ENCODE assay signal across 21 cellular contexts in genomic region chr21:44365967-44366585, GRCh38. TPM values are rescaled to one million over a fixed set of nuclear protein-coding genes. Genes with fewer than 3 reads are reported as not detected.
DNase-seq lines count a peak whose midpoint lies in the region; TF ChIP-seq lines count a peak whose summit lies in the region.
"Had no signal": no experiment of that assay in that cellular context is flagged by ENCODE, and none has a peak within 500 bp of the region (broad histone marks: within the 10 kb centered on the region; RNA-seq: fewer than 3 reads in every experiment).

No MANE protein-coding gene starts in this region.

- peaks cover 7% of the 10 kb centered on the region for H3K27me3 Mint-ChIP-seq in endodermal cell (ENCODE audit: insufficient read depth)
- H3K27me3 Mint-ChIP-seq: CD4-positive, alpha-beta T cell had no signal

- H3K4me3 ChIP-seq in H7 (ENCODE audit: insufficient read depth, low read depth, low read length) (no peak overlapping the region), endodermal cell (ENCODE audit: low read length) (no peak overlapping the region), osteoblast (ENCODE audit: insufficient read depth, low read length) (no peak overlapping the region)
- H3K4me3 ChIP-seq: BLaER1, HAP-1, Peyer's patch had no signal

- peak; percentile 6 for DNase-seq in AG20443 (ENCODE audit: low spot score)
- DNase-seq in H7 = peak; percentile 28
- DNase-seq in endodermal cell = peak; percentile 18
- DNase-seq in osteoblast (ENCODE audit: insufficient read length, low spot score, missing footprints) = peak; percentile 67
- DNase-seq in activated effector memory CD4-positive, alpha-beta T cell treated with Interleukin-2 at 50 U/mL for 16 hours = no peak
- DNase-seq in superior temporal gyrus (ENCODE audit: extremely low spot score) = no peak
- no peak for DNase-seq in activated gamma-delta T cell (lab: John Stamatoyannopoulos, UW)
- no peak for DNase-seq in medulla oblongata (ENCODE audit: extremely low spot score)
- DNase-seq: CD4-positive, alpha-beta T cell; COR-L47; DMS 273 treated with DMSO at 0.1 percent for 48 hours; DMS79 treated with DMSO at 0.1 percent for 48 hours; Kasumi-1; NCI-H1694; NCI-H2081; NCI-H2171 treated with DMSO at 0.1 percent for 48 hours; NCI-H524 treated with DMSO at 0.1 percent for 48 hours; NCI-H82 had no signal

- H3K27ac Mint-ChIP-seq in endodermal cell = no peak overlapping the region
- H3K27ac Mint-ChIP-seq: CD4-positive, alpha-beta T cell had no signal

- H3K4me1 Mint-ChIP-seq in endodermal cell = no peaks in the 10 kb centered on the region

- no peaks in the 10 kb centered on the region for H3K79me2 ChIP-seq in osteoblast (ENCODE audit: insufficient read depth, low read length)

- peaks cover 5% of the 10 kb centered on the region for H3K9me3 Mint-ChIP-seq in endodermal cell
- H3K9me3 Mint-ChIP-seq: CD4-positive, alpha-beta T cell had no signal

- H4K20me1 ChIP-seq in osteoblast (ENCODE audit: insufficient read depth, low read length) = no peaks in the 10 kb centered on the region

- no peak overlapping the region for H3K9ac ChIP-seq in endodermal cell (ENCODE audit: extremely low read depth, low read length, poor library complexity, severe bottlenecking)
- H3K9ac ChIP-seq: BLaER1 had no signal

- no peak overlapping the region for H3K4me2 ChIP-seq in osteoblast (ENCODE audit: insufficient read depth, low read length)
- H3K4me2 ChIP-seq: BLaER1 had no signal

- H3K9me3 ChIP-seq in endodermal cell (ENCODE audit: control insufficient read depth, low read length) (peaks cover 19% of the 10 kb centered on the region), osteoblast (ENCODE audit: low read depth, low read length) (no peaks in the 10 kb centered on the region)
- H3K9me3 ChIP-seq: HAP-1, Peyer's patch had no signal

- H3K27ac ChIP-seq in endodermal cell (ENCODE audit: low read depth, low read length) (no peak overlapping the region), osteoblast (ENCODE audit: low read depth, low read length) (no peak overlapping the region)
- H3K27ac ChIP-seq: BLaER1, Peyer's patch had no signal

- H3K36me3 ChIP-seq in H7 (replicated peaks; ENCODE audit: control insufficient read depth, insufficient read depth, low read length) (no peaks in the 10 kb centered on the region), endodermal cell (ENCODE audit: control insufficient read depth, insufficient read depth, low read length) (no peaks in the 10 kb centered on the region), osteoblast (ENCODE audit: insufficient read depth, low read length) (no peaks in the 10 kb centered on the region)
- H3K36me3 ChIP-seq: HAP-1, Peyer's patch had no signal

- H2AFZ ChIP-seq in osteoblast (ENCODE audit: low read length) = no peak overlapping the region

- TF ChIP-seq CTCF in endodermal cell (conservative IDR thresholded peaks at IDR 0.05) (no peak), osteoblast (IDR thresholded peaks at IDR 0.05; ENCODE audit: extremely low read depth, low read depth, low read length) (no peak)

- no peaks in the 10 kb centered on the region for H3K36me3 Mint-ChIP-seq in endodermal cell (ENCODE audit: low read depth)

- 93 to 98% methylated on average over 15 to 22 of the region's 22 CpGs for WGBS in endodermal cell (ENCODE audit: insufficient coverage in 1 of 2, insufficient read length in 1 of 2), 2 experiments

- H3K27me3 ChIP-seq in H7 (ENCODE audit: control insufficient read depth, insufficient read depth, low read length) = peaks cover 2% of the 10 kb centered on the region; the same call in 1 of the 2 replicates
- no peaks in the 10 kb centered on the region for H3K27me3 ChIP-seq in endodermal cell (ENCODE audit: control insufficient read depth, insufficient read depth, low read length, poor library complexity, severe bottlenecking)
- H3K27me3 ChIP-seq in osteoblast (ENCODE audit: insufficient read depth, low read length) = no peaks in the 10 kb centered on the region
- H3K27me3 ChIP-seq: BLaER1, Peyer's patch had no signal

- no peaks in the 10 kb centered on the region for H3K4me1 ChIP-seq in endodermal cell (ENCODE audit: control insufficient read depth, insufficient read depth, low read length)
- no peaks in the 10 kb centered on the region for H3K4me1 ChIP-seq in osteoblast (ENCODE audit: insufficient read depth, low read length)
- H3K4me1 ChIP-seq: HAP-1 had no signal

- H3K4me3 Mint-ChIP-seq in endodermal cell = no peak overlapping the region
- H3K4me3 Mint-ChIP-seq: CD4-positive, alpha-beta T cell had no signal

RNA-seq across cellular contexts. Expression of gene TRPM2, which starts 12.7 kb away (rescaled TPM):
- 0.42 and 0.48 TPM in 2 replicates for total RNA-seq in H7 (2014; rRNA removed; shearing (Covaris generic))
- total RNA-seq in endodermal cell (10 to 100 TPM in 1 of 2 donors, 1 to 10 TPM in 1; 1.6 to 12.5 TPM), osteoblast (under 0.01 and 0.36 TPM in 2 replicates)
- polyA plus RNA-seq in endodermal cell (2013, experiment 1 of 2) = 0.36 TPM
- polyA plus RNA-seq in endodermal cell (2013, experiment 2 of 2) = 0.33 TPM

RNA-seq across cellular contexts. Expression of gene CFAP410, which starts 26.9 kb away (rescaled TPM):
- total RNA-seq in H7 (2014; rRNA removed; shearing (Covaris generic)) = 17.2 and 20.3 TPM in 2 replicates
- total RNA-seq in endodermal cell (10 to 100 TPM; 33.1 to 35.7 TPM), osteoblast (14.5 and 15.0 TPM in 2 replicates)
- polyA plus RNA-seq in endodermal cell (2013, experiment 1 of 2) = 18.8 TPM
- polyA plus RNA-seq in endodermal cell (2013, experiment 2 of 2) = 17.7 TPM

Comparison
In these comparisons a context has a peak if more than half of its experiments do, and no peak if none do; other contexts are left out.
1. DNase-seq: peak in AG20443 (single experiment), H7 (single experiment), endodermal cell (single experiment) and osteoblast (single experiment); none in activated effector memory CD4-positive, alpha-beta T cell treated with Interleukin-2 at 50 U/mL for 16 hours (single experiment), superior temporal gyrus (single experiment), activated gamma-delta T cell (single experiment) and medulla oblongata (single experiment).